In the genomic region with DNA sequence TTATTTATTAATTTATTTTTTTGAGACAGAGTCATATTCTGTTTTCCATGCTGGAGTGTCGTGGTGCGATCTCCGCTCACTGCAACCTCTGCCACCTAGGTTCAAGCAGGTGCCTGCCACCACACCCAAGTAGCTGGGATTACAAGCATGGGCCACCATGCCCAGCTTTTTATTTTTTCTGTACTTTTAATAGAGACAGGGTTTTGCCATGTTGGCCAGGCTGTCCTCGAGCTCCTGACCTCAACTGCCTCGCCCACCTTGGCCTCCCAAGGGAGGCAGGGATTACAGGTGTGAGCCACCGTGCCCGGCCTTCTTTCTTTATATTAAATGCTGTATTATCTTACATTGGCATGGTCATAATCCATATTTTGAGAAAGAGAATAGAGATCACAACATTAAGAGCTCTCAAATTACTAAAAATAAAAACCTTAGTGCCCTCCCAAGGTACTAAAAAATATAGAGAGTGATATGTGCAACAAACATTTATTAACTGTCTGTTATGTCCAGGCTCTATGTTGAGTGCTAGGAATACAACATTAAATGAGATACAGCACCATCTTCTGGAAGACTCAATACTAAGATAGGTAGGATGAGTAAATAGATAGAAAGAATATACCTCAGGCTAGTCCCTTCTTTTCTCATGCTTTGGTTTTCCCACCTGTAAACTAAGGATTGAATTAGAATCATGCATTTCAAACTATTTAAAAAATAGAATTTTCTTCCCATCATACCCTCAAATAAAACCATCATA, we compare ENCODE assay signal across 11 cellular contexts.
DNase-seq lines count a peak whose midpoint lies in the region; ATAC-seq and TF ChIP-seq lines count a peak whose summit lies in the region.
"Had no signal": no experiment of that assay in that cellular context is flagged by ENCODE, and none has a peak within 500 bp of the region (broad histone marks: within the 10 kb centered on the region; RNA-seq: fewer than 3 reads in every experiment).

No MANE protein-coding gene starts in this region.

- no TSS peak for BruUV-seq in A673 (replicated peaks; lab: Mats Ljungman, UMichigan)

- POLR2A ChIA-PET in A673 (lab: Charles Lee; ENCODE audit: low non-redundant PET), result no interaction called here

- H3K36me3 ChIP-seq in A673 (ENCODE audit: insufficient read depth, low read length, poor library complexity, severe bottlenecking) (no peaks in the 10 kb centered on the region), RWPE2 (ENCODE audit: low read depth) (no peaks in the 10 kb centered on the region)

- intact Hi-C loops in A673 (cut with micrococcal nuclease; ENCODE audit: unreplicated experiment), result loop anchor here (1.0 kb wide), 1 partner anchor 370 kb away; no protein-coding TSS in a partner anchor

- H3K4me1 ChIP-seq in A673 (ENCODE audit: insufficient read depth, low read length, poor library complexity, severe bottlenecking) (no peaks in the 10 kb centered on the region), RWPE2 (ENCODE audit: insufficient read depth, poor library complexity, severe bottlenecking) (no peaks in the 10 kb centered on the region)

- H3K4me3 ChIP-seq in A673 (ENCODE audit: low read depth, low read length, poor library complexity, severe bottlenecking), result no peak overlapping the region
- no peak overlapping the region for H3K4me3 ChIP-seq in RWPE2 (ENCODE audit: severe bottlenecking)
- no peak overlapping the region for H3K4me3 ChIP-seq in fibroblast of villous mesenchyme (ENCODE audit: low read depth, low read length)

- CTCF ChIA-PET in A673 (lab: Charles Lee), result no interaction called here

- no peaks in the 10 kb centered on the region for H3K9me3 ChIP-seq in A673 (ENCODE audit: low read depth, low read length, poor library complexity, severe bottlenecking)
- H3K9me3 ChIP-seq in RWPE2 (ENCODE audit: severe bottlenecking), result no peaks in the 10 kb centered on the region

- H3K27me3 ChIP-seq in A673 (replicated peaks; ENCODE audit: insufficient read depth, low read depth, low read length, poor library complexity) (peaks cover 59% of the 10 kb centered on the region), RWPE2 (ENCODE audit: insufficient read depth, poor library complexity, severe bottlenecking) (no peaks in the 10 kb centered on the region)

- peak; percentile 74; the same call in 2 of the 3 replicates for ATAC-seq in RWPE2 (ENCODE audit: low read depth)
- ATAC-seq: CD8-positive, alpha-beta T cell had no signal

- DNase-seq in A673 (ENCODE audit: low spot score), result peak; percentile 49
- DNase-seq in H4 (ENCODE audit: low spot score), result peak; percentile 38
- no peak for DNase-seq in RWPE2 (ENCODE audit: low spot score)
- DNase-seq in fibroblast of villous mesenchyme (ENCODE audit: low read depth), result peak; percentile 57
- DNase-seq in NCI-H2107 (lab: John Stamatoyannopoulos, UW), result no peak
- DNase-seq in UCSD-AML1 (lab: John Stamatoyannopoulos, UW; ENCODE audit: unreplicated experiment), result no peak
- DNase-seq in NOMO-1 treated with dmso at 0.1 percent for 144 hours (lab: John Stamatoyannopoulos, UW; ENCODE audit: unreplicated experiment), result no peak
- DNase-seq in NCI-H1930 (lab: John Stamatoyannopoulos, UW), result no peak
- DNase-seq: CD8-positive, alpha-beta T cell; central memory CD4-positive, alpha-beta T cell; NCI-H510A treated with DMSO at 0.1 percent for 48 hours had no signal

- H3K27ac ChIP-seq in A673 (ENCODE audit: low read depth, low read length, poor library complexity, severe bottlenecking) (no peak overlapping the region), RWPE2 (ENCODE audit: poor library complexity, severe bottlenecking) (no peak overlapping the region)

- TF ChIP-seq CTCF in A673 (conservative IDR thresholded peaks at IDR 0.05; ENCODE audit: low read depth, low read length) (peak; percentile 54), RWPE2 (IDR thresholded peaks at IDR 0.05; ENCODE audit: poor library complexity, severe bottlenecking) (peak; percentile 60), fibroblast of villous mesenchyme (IDR thresholded peaks at IDR 0.05; ENCODE audit: insufficient read depth, low read depth, low read length) (peak; percentile 37)

Comparison
In these comparisons a context has a peak if more than half of its experiments do, and no peak if none do; other contexts are left out.
1. DNase-seq: peak in A673 (single experiment), H4 (single experiment) and fibroblast of villous mesenchyme (single experiment); none in RWPE2 (single experiment), NCI-H2107 (single experiment), UCSD-AML1 (single experiment), NOMO-1 treated with dmso at 0.1 percent for 144 hours (single experiment) and NCI-H1930 (0 of 2).
2. Peak in every context shown above with its lines, with median percentiles within 50 percentile points of each other: CTCF ChIP-seq.